In the genomic region with DNA sequence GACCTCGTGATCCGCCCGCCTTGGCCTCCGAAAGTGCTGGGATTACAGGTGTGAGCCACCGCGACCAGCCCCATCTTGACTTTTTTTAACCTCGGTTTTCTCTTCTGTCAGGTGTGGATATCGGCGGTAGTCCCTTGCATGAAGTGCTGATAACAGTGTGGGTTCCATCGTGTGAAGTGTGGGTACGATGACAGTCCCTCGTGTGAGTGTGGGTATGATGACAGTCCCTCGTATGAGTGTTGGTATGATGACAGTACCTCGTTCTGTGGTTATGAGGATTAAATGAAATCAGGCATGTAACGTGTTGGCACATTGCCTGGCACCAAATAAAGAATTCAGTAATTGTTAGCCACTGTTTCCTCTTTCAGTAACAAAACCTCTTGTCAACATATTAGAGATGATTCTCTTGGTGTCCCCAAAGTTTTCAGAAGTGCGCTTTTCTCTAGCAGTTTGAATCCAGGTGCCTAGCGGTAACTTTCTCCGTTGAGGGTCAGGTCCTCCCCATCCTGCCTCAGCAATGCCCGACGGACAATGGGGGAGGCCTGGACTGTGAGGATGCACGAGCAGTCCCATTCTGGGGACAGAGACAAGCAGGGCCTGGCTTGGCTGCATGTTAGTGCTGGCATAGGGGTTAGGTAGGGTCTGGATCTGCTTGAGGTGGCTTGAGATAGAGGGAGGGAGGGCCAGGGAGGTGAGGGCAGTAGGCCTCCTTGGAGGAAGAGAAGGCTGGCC, we compare ENCODE assay signal across 1 cellular context.
TF ChIP-seq lines count a peak whose summit lies in the region.

No MANE protein-coding gene starts in this region.

TF ChIP-seq in HEK293, 187 proteins besides CTCF, POLR2A, EP300 and RAD21 (continued from another document):
- TF ChIP-seq, protein P1, sequence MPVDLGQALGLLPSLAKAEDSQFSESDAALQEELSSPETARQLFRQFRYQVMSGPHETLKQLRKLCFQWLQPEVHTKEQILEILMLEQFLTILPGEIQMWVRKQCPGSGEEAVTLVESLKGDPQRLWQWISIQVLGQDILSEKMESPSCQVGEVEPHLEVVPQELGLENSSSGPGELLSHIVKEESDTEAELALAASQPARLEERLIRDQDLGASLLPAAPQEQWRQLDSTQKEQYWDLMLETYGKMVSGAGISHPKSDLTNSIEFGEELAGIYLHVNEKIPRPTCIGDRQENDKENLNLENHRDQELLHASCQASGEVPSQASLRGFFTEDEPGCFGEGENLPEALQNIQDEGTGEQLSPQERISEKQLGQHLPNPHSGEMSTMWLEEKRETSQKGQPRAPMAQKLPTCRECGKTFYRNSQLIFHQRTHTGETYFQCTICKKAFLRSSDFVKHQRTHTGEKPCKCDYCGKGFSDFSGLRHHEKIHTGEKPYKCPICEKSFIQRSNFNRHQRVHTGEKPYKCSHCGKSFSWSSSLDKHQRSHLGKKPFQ (tag by site-specific recombination; IDR thresholded peaks at IDR 0.05): no peak
- no peak for TF ChIP-seq ZSCAN18 (tag by site-specific recombination; IDR thresholded peaks at IDR 0.05)
- TF ChIP-seq, protein P2, sequence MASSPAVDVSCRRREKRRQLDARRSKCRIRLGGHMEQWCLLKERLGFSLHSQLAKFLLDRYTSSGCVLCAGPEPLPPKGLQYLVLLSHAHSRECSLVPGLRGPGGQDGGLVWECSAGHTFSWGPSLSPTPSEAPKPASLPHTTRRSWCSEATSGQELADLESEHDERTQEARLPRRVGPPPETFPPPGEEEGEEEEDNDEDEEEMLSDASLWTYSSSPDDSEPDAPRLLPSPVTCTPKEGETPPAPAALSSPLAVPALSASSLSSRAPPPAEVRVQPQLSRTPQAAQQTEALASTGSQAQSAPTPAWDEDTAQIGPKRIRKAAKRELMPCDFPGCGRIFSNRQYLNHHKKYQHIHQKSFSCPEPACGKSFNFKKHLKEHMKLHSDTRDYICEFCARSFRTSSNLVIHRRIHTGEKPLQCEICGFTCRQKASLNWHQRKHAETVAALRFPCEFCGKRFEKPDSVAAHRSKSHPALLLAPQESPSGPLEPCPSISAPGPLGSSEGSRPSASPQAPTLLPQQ (tag by site-specific recombination; IDR thresholded peaks at IDR 0.05): no peak
- TF ChIP-seq, protein P3, sequence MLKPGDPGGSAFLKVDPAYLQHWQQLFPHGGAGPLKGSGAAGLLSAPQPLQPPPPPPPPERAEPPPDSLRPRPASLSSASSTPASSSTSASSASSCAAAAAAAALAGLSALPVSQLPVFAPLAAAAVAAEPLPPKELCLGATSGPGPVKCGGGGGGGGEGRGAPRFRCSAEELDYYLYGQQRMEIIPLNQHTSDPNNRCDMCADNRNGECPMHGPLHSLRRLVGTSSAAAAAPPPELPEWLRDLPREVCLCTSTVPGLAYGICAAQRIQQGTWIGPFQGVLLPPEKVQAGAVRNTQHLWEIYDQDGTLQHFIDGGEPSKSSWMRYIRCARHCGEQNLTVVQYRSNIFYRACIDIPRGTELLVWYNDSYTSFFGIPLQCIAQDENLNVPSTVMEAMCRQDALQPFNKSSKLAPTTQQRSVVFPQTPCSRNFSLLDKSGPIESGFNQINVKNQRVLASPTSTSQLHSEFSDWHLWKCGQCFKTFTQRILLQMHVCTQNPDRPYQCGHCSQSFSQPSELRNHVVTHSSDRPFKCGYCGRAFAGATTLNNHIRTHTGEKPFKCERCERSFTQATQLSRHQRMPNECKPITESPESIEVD (tag by site-specific recombination; IDR thresholded peaks at IDR 0.05): no peak
- no peak for TF ChIP-seq YY1 (tag by site-specific recombination; IDR thresholded peaks at IDR 0.05)
- no peak for TF ChIP-seq ZNF488 (tag by site-specific recombination; IDR thresholded peaks at IDR 0.05)
- TF ChIP-seq ZSCAN23 (tag by site-specific recombination; IDR thresholded peaks at IDR 0.05): no peak
- TF ChIP-seq, protein P4, sequence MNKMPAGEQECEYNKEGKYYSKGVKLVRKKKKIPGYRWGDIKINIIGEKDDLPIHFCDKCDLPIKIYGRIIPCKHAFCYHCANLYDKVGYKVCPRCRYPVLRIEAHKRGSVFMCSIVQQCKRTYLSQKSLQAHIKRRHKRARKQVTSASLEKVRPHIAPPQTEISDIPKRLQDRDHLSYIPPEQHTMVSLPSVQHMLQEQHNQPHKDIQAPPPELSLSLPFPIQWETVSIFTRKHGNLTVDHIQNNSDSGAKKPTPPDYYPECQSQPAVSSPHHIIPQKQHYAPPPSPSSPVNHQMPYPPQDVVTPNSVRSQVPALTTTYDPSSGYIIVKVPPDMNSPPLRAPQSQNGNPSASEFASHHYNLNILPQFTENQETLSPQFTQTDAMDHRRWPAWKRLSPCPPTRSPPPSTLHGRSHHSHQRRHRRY (tag by site-specific recombination; IDR thresholded peaks at IDR 0.05): no peak
- TF ChIP-seq ZBTB48 (tag by site-specific recombination; IDR thresholded peaks at IDR 0.05): peak; percentile 52; the same call in 1 of the 2 replicates
- no peak for TF ChIP-seq ZNF791 (tag by site-specific recombination; IDR thresholded peaks at IDR 0.05)
- TF ChIP-seq ZBTB49 (tag by site-specific recombination; IDR thresholded peaks at IDR 0.05; ENCODE audit: low read depth): no peak
- no peak for TF ChIP-seq ZNF510 (tag by site-specific recombination; IDR thresholded peaks at IDR 0.05; ENCODE audit: insufficient replicate concordance)
- TF ChIP-seq ZNF335 (tag by site-specific recombination; conservative IDR thresholded peaks at IDR 0.05): no peak
- no peak for TF ChIP-seq ZNF350 (tag by site-specific recombination; IDR thresholded peaks at IDR 0.05)
- no peak for TF ChIP-seq ZBTB20 (tag by site-specific recombination; IDR thresholded peaks at IDR 0.05)
- peak; percentile 54; the same call in 1 of the 2 replicates for TF ChIP-seq INSM2 (tag by site-specific recombination; IDR thresholded peaks at IDR 0.05)
- TF ChIP-seq ZNF155 (tag by site-specific recombination; IDR thresholded peaks at IDR 0.05): no peak
- TF ChIP-seq, protein P5, sequence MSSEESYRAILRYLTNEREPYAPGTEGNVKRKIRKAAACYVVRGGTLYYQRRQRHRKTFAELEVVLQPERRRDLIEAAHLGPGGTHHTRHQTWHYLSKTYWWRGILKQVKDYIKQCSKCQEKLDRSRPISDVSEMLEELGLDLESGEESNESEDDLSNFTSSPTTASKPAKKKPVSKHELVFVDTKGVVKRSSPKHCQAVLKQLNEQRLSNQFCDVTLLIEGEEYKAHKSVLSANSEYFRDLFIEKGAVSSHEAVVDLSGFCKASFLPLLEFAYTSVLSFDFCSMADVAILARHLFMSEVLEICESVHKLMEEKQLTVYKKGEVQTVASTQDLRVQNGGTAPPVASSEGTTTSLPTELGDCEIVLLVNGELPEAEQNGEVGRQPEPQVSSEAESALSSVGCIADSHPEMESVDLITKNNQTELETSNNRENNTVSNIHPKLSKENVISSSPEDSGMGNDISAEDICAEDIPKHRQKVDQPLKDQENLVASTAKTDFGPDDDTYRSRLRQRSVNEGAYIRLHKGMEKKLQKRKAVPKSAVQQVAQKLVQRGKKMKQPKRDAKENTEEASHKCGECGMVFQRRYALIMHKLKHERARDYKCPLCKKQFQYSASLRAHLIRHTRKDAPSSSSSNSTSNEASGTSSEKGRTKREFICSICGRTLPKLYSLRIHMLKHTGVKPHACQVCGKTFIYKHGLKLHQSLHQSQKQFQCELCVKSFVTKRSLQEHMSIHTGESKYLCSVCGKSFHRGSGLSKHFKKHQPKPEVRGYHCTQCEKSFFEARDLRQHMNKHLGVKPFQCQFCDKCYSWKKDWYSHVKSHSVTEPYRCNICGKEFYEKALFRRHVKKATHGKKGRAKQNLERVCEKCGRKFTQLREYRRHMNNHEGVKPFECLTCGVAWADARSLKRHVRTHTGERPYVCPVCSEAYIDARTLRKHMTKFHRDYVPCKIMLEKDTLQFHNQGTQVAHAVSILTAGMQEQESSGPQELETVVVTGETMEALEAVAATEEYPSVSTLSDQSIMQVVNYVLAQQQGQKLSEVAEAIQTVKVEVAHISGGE (tag by site-specific recombination; conservative IDR thresholded peaks at IDR 0.05; ENCODE audit: low read depth): no peak
- TF ChIP-seq, protein P6, sequence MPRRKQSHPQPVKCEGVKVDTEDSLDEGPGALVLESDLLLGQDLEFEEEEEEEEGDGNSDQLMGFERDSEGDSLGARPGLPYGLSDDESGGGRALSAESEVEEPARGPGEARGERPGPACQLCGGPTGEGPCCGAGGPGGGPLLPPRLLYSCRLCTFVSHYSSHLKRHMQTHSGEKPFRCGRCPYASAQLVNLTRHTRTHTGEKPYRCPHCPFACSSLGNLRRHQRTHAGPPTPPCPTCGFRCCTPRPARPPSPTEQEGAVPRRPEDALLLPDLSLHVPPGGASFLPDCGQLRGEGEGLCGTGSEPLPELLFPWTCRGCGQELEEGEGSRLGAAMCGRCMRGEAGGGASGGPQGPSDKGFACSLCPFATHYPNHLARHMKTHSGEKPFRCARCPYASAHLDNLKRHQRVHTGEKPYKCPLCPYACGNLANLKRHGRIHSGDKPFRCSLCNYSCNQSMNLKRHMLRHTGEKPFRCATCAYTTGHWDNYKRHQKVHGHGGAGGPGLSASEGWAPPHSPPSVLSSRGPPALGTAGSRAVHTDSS (tag by site-specific recombination; IDR thresholded peaks at IDR 0.05): no peak
